20 cellular contexts compared by ENCODE assay signal in the genomic region with DNA sequence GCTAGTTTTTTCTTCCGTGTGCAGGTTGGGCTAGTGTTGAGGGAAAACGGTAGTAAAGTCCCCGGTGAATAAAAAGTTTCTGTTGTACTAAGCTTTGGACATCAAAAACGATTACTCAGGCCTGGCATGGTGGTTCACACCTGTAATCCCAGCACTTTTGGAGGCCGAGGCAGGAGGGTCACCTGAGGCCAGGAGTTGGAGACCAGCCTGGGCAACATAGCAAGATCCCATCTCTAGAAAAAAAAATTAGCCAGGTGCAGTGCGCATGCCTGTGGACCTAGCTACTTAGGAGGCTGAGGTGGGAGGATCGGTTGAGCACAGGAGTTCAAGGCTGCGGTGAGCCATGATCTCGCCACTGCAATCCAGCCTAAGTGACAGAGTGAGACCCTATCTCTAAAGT.
DNase-seq lines count a peak whose midpoint lies in the region; ATAC-seq and TF ChIP-seq lines count a peak whose summit lies in the region.
"Had no signal": no experiment of that assay in that cellular context is flagged by ENCODE, and none has a peak within 500 bp of the region (broad histone marks: within the 10 kb centered on the region; RNA-seq: fewer than 3 reads in every experiment).

No MANE protein-coding gene starts in this region.

- no peak overlapping the region for H2BK15ac ChIP-seq in IMR-90 (ENCODE audit: low read depth, low read length)

- peak overlapping the region; percentile 4; the same call in 1 of the 2 replicates for H2AK5ac ChIP-seq in IMR-90 (ENCODE audit: low read depth, low read length)

- H2BK20ac ChIP-seq in IMR-90 (ENCODE audit: low read depth, low read length), result no peak overlapping the region

- H3K4me1 Mint-ChIP-seq in CD14-positive monocyte, result peaks cover 30% of the 10 kb centered on the region
- H3K4me1 Mint-ChIP-seq in stimulated activated memory B cell treated with anti-CD40 and anti-IgM and Interleukin-4, amounts not matched to agents 10 μg/mL and 1 μg/mL and 100 μg/mL, for 72 hours, result peaks cover 51% of the 10 kb centered on the region

- in situ Hi-C loops in IMR-90 (cut with MboI; ENCODE audit: low sequenced_read_pairs), result no loop called here

- no peak overlapping the region for H4K5ac ChIP-seq in IMR-90 (ENCODE audit: low read depth, low read length)

- TF ChIP-seq POLR2A in IMR-90 (IDR thresholded peaks at IDR 0.05; ENCODE audit: low read depth, low read length), result no peak

- no peak overlapping the region for H3K4me3 Mint-ChIP-seq in CD14-positive monocyte
- H3K4me3 Mint-ChIP-seq in stimulated activated memory B cell treated with anti-CD40 and anti-IgM and Interleukin-4, amounts not matched to agents 10 μg/mL and 1 μg/mL and 100 μg/mL, for 72 hours, result no peak overlapping the region
- H3K4me3 Mint-ChIP-seq: CD8-positive, alpha-beta T cell had no signal

- dilution Hi-C loops in IMR-90 (cut with HindIII; ENCODE audit: low sequenced_read_pairs, unreplicated experiment), result no loop called here

- no peaks in the 10 kb centered on the region for H3K9me3 ChIP-seq in cardiac muscle cell (ENCODE audit: low read depth)
- H3K9me3 ChIP-seq in left ventricle myocardium inferior (replicated peaks), result no peaks in the 10 kb centered on the region
- no peaks in the 10 kb centered on the region for H3K9me3 ChIP-seq in IMR-90 (ENCODE audit: control insufficient read depth, insufficient read depth, low read length)

- peaks cover 14% of the 10 kb centered on the region; the same call in 1 of the 2 replicates for H4K20me1 ChIP-seq in IMR-90 (ENCODE audit: insufficient read depth, low read length)

- no peak overlapping the region for H2BK120ac ChIP-seq in IMR-90 (ENCODE audit: low read depth, low read length)

- H3K9ac ChIP-seq in IMR-90 (ENCODE audit: low read depth, low read length), result no peak overlapping the region
- H3K9ac ChIP-seq: GM23248 had no signal

- no peak overlapping the region for H3K4me2 ChIP-seq in IMR-90 (ENCODE audit: low read depth, low read length)

- ATAC-seq in IMR-90 (ENCODE audit: low read depth) (no peak), GM18519 (IDR thresholded peaks at IDR 0.05; ENCODE audit: low FRiP score, unreplicated experiment) (no peak), GM21367 (IDR thresholded peaks at IDR 0.05; ENCODE audit: unreplicated experiment) (no peak)
- ATAC-seq in stimulated activated memory B cell treated with anti-CD40 and anti-IgM and Interleukin-4, amounts not matched to agents 10 μg/mL and 1 μg/mL and 100 μg/mL, for 72 hours, result no peak
- ATAC-seq: CD8-positive, alpha-beta T cell; GM12878 had no signal

- H3K36me3 ChIP-seq in cardiac muscle cell, result peaks cover 4% of the 10 kb centered on the region
- no peaks in the 10 kb centered on the region for H3K36me3 ChIP-seq in left ventricle myocardium inferior
- peaks cover 19% of the 10 kb centered on the region for H3K36me3 ChIP-seq in IMR-90 (ENCODE audit: control insufficient read depth, insufficient read depth, low read length)

- peaks cover 4% of the 10 kb centered on the region; the same call in 1 of the 2 replicates for H3K9me1 ChIP-seq in IMR-90 (ENCODE audit: insufficient read depth, low read length)

- 87% methylated on average over 3 of the region's 9 CpGs; no CpG with 5 or more reads in 1 of the 2 experiments for WGBS in IMR-90 (ENCODE audit: extremely low coverage in 2 of 2, insufficient read length in 1 of 2), 2 experiments

- no peak overlapping the region for H4K91ac ChIP-seq in IMR-90 (ENCODE audit: insufficient read depth, low read depth, low read length)

- peaks cover 20% of the 10 kb centered on the region for H3K4me1 ChIP-seq in cardiac muscle cell (ENCODE audit: low read depth)
- H3K4me1 ChIP-seq in left ventricle myocardium inferior, result peaks cover 12% of the 10 kb centered on the region
- H3K4me1 ChIP-seq in IMR-90 (ENCODE audit: control insufficient read depth, insufficient read depth, low read length), result no peaks in the 10 kb centered on the region; the same call in 1 of the 2 replicates

- DNase-seq in cardiac muscle cell (ENCODE audit: low read depth in 1 of 2, low spot score in 1 of 2), result no peak
- no peak for DNase-seq in left ventricle myocardium inferior
- no peak for DNase-seq in CD14-positive monocyte (ENCODE audit: low spot score)
- no peak for DNase-seq in IMR-90
- DNase-seq in NCI-H345 treated with DMSO at 0.1 percent for 48 hours (lab: John Stamatoyannopoulos, UW; ENCODE audit: unreplicated experiment), result no peak
- DNase-seq: 8988T; C1 segment of cervical spinal cord; CD4-positive, CD25-positive, alpha-beta regulatory T cell; CD8-positive, alpha-beta T cell; DMS 273 treated with DMSO at 0.1 percent for 48 hours; DMS79; EL; GDM1; GM23248; H7; HCEC 1CT had no signal

- H3K79me1 ChIP-seq in IMR-90 (ENCODE audit: low read depth in 1 of 2, low read length in 2 of 2), result peaks cover 9 to 34% of the 10 kb centered on the region in 2 experiments; a peak in 3 of 4 replicates

- H3K27ac ChIP-seq in cardiac muscle cell, result peak overlapping the region; percentile 27
- no peak overlapping the region for H3K27ac ChIP-seq in left ventricle myocardium inferior (replicated peaks)
- no peak overlapping the region for H3K27ac ChIP-seq in IMR-90 (ENCODE audit: insufficient read depth, low read length)
- H3K27ac ChIP-seq: GM23248 had no signal

- POLR2A ChIA-PET in IMR-90 (lab: Charles Lee; ENCODE audit: unreplicated experiment), result no interaction called here

- TF ChIP-seq CTCF in cardiac muscle cell (IDR thresholded peaks at IDR 0.05; ENCODE audit: low read depth, low read length) (no peak), left ventricle myocardium inferior (IDR thresholded peaks at IDR 0.05; ENCODE audit: borderline replicate concordance) (no peak), CD14-positive monocyte (IDR thresholded peaks at IDR 0.05) (no peak), IMR-90 (conservative IDR thresholded peaks at IDR 0.05; ENCODE audit: low read depth, low read length) (no peak)

- H3K4me3 ChIP-seq in cardiac muscle cell (no peak overlapping the region), left ventricle myocardium inferior (no peak overlapping the region), IMR-90 (ENCODE audit: insufficient read depth, low read depth, low read length) (no peak overlapping the region)
- H3K4me3 ChIP-seq: GM12878, GM23248 had no signal

- H3K4ac ChIP-seq in IMR-90 (ENCODE audit: low read depth, low read length), result no peak overlapping the region

- H3K27ac Mint-ChIP-seq in CD14-positive monocyte, result peak overlapping the region in 4 of 7 donors; percentile 24 to 71 (median 65)
- peak overlapping the region; percentile 55 for H3K27ac Mint-ChIP-seq in stimulated activated memory B cell treated with anti-CD40 and anti-IgM and Interleukin-4, amounts not matched to agents 10 μg/mL and 1 μg/mL and 100 μg/mL, for 72 hours
- H3K27ac Mint-ChIP-seq: CD4-positive, CD25-positive, alpha-beta regulatory T cell; CD8-positive, alpha-beta T cell had no signal

- H3K18ac ChIP-seq in IMR-90 (ENCODE audit: low read depth, low read length), result no peak overlapping the region

- no peak for TF ChIP-seq RAD21 in IMR-90 (IDR thresholded peaks at IDR 0.05; ENCODE audit: low read length)

- no peaks in the 10 kb centered on the region for H3K9me3 Mint-ChIP-seq in CD14-positive monocyte
- no peaks in the 10 kb centered on the region for H3K9me3 Mint-ChIP-seq in stimulated activated memory B cell treated with anti-CD40 and anti-IgM and Interleukin-4, amounts not matched to agents 10 μg/mL and 1 μg/mL and 100 μg/mL, for 72 hours
- H3K9me3 Mint-ChIP-seq: CD4-positive, CD25-positive, alpha-beta regulatory T cell; CD8-positive, alpha-beta T cell had no signal

- no peak overlapping the region for H4K8ac ChIP-seq in IMR-90 (ENCODE audit: low read depth in 2 of 2, low read length in 2 of 2)

- intact Hi-C loops in left ventricle myocardium inferior (cut with micrococcal nuclease), result no loop called here
- intact Hi-C loops in CD14-positive monocyte (cut with micrococcal nuclease), result loop anchor here in 1 of 2 donors (5.0 to 10.0 kb wide), 2 partner anchors 74 to 142 kb away; a partner anchor contains a TSS
- intact Hi-C loops in IMR-90 (cut with micrococcal nuclease), result no loop called here

- no peak overlapping the region for H3K14ac ChIP-seq in IMR-90 (replicated peaks; ENCODE audit: low read depth, low read length)

- H2AK9ac ChIP-seq in IMR-90 (replicated peaks; ENCODE audit: low read depth, low read length, poor library complexity), result no peak overlapping the region

- H3K23ac ChIP-seq in IMR-90 (ENCODE audit: low read depth, low read length), result no peak overlapping the region

- H3K56ac ChIP-seq in IMR-90 (ENCODE audit: extremely low read depth, insufficient read depth, low read length), result no peak overlapping the region

- no peak overlapping the region for H2AFZ ChIP-seq in IMR-90 (replicated peaks; ENCODE audit: low read length, poor library complexity)
- H2AFZ ChIP-seq: GM23248 had no signal

- no TSS peak for BruUV-seq in IMR-90 (replicated peaks; lab: Mats Ljungman, UMichigan)

- no peaks in the 10 kb centered on the region for H3K27me3 ChIP-seq in cardiac muscle cell
- H3K27me3 ChIP-seq in left ventricle myocardium inferior (ENCODE audit: low read depth), result no peaks in the 10 kb centered on the region
- H3K27me3 ChIP-seq in IMR-90 (ENCODE audit: control insufficient read depth, insufficient read depth, low read length), result no peaks in the 10 kb centered on the region

- H3K27me3 Mint-ChIP-seq in CD14-positive monocyte (ENCODE audit: low read depth in 3 of 3), result peaks cover 1 to 10% (median 8%) of the 10 kb centered on the region in 3 donors
- no peaks in the 10 kb centered on the region for H3K27me3 Mint-ChIP-seq in stimulated activated memory B cell treated with anti-CD40 and anti-IgM and Interleukin-4, amounts not matched to agents 10 μg/mL and 1 μg/mL and 100 μg/mL, for 72 hours

- H2BK5ac ChIP-seq in IMR-90 (ENCODE audit: low read depth, low read length, poor library complexity, severe bottlenecking), result no peak overlapping the region

- no peaks in the 10 kb centered on the region for H3K36me3 Mint-ChIP-seq in CD14-positive monocyte
- no peaks in the 10 kb centered on the region for H3K36me3 Mint-ChIP-seq in stimulated activated memory B cell treated with anti-CD40 and anti-IgM and Interleukin-4, amounts not matched to agents 10 μg/mL and 1 μg/mL and 100 μg/mL, for 72 hours
- H3K36me3 Mint-ChIP-seq: CD4-positive, CD25-positive, alpha-beta regulatory T cell; CD8-positive, alpha-beta T cell had no signal

- CTCF ChIA-PET in IMR-90 (lab: Yijun Ruan, JAX), result interaction anchor here (0.8 to 4.7 kb wide), 3 partner anchors 9 to 233 kb away, joined by 3 to 32 read pairs (median 3); no protein-coding TSS in a partner anchor

TF ChIP-seq in IMR-90, 13 proteins besides CTCF, POLR2A, EP300 and RAD21 (continues in another document):
- TF ChIP-seq, protein P1, sequence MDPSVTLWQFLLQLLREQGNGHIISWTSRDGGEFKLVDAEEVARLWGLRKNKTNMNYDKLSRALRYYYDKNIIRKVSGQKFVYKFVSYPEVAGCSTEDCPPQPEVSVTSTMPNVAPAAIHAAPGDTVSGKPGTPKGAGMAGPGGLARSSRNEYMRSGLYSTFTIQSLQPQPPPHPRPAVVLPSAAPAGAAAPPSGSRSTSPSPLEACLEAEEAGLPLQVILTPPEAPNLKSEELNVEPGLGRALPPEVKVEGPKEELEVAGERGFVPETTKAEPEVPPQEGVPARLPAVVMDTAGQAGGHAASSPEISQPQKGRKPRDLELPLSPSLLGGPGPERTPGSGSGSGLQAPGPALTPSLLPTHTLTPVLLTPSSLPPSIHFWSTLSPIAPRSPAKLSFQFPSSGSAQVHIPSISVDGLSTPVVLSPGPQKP (IDR thresholded peaks at IDR 0.05; ENCODE audit: borderline replicate concordance, low read depth, low read length), result no peak
- no peak for TF ChIP-seq NFE2L2 (IDR thresholded peaks at IDR 0.05; ENCODE audit: low read depth, low read length)
